Comparison of ENCODE assay signal across 10 cellular contexts in genomic region chr7:64618785-64619456, GRCh38. TPM values are rescaled to one million over a fixed set of nuclear protein-coding genes. Genes with fewer than 3 reads are reported as not detected.
DNase-seq lines count a peak whose midpoint lies in the region; ATAC-seq and TF ChIP-seq lines count a peak whose summit lies in the region.
"Had no signal": no experiment of that assay in that cellular context is flagged by ENCODE, and none has a peak within 500 bp of the region (broad histone marks: within the 10 kb centered on the region; RNA-seq: fewer than 3 reads in every experiment).

No MANE protein-coding gene starts in this region.

- DNase-seq in COLO829 (ENCODE audit: low spot score): peak; percentile 48
- DNase-seq in H4 (ENCODE audit: low spot score): peak; percentile 64
- peak; percentile 70 for DNase-seq in dedifferentiated amniotic fluid mesenchymal stem cell (ENCODE audit: extremely low spot score)
- DNase-seq in medulla oblongata (ENCODE audit: extremely low spot score): peak; percentile 75
- no peak for DNase-seq in NK-92 treated with Interleukin-12 subunit alpha and Interleukin-12 subunit beta, amount 100 ng/mL, for 24 hours (lab: John Stamatoyannopoulos, UW)
- DNase-seq: activated B cell treated with CpG ODN at 0.5 μM for 24 hours had no signal

- no peaks in the 10 kb centered on the region for H3K79me2 ChIP-seq in OCI-LY1 (ENCODE audit: insufficient read depth, low read length)

- H3K27me3 ChIP-seq in OCI-LY1 (ENCODE audit: insufficient read depth, low read length): no peaks in the 10 kb centered on the region

- H2AFZ ChIP-seq in OCI-LY1 (ENCODE audit: low read length): no peak overlapping the region

- no peak overlapping the region for H3K4me3 ChIP-seq in OCI-LY1 (ENCODE audit: low read depth, low read length, poor library complexity, severe bottlenecking)
- H3K4me3 ChIP-seq: skin epidermis had no signal

- H3K36me3 ChIP-seq in OCI-LY1 (ENCODE audit: insufficient read depth, low read length): no peaks in the 10 kb centered on the region

- no peak overlapping the region for H3K4me2 ChIP-seq in OCI-LY1 (ENCODE audit: low read length)

- H3F3A ChIP-seq in OCI-LY1 (ENCODE audit: insufficient read depth, low read length): no peaks in the 10 kb centered on the region

- peak; percentile 89 for TF ChIP-seq CTCF in OCI-LY1 (IDR thresholded peaks at IDR 0.05; ENCODE audit: low read length)

- peaks cover 13% of the 10 kb centered on the region for H3K9me3 ChIP-seq in OCI-LY1 (ENCODE audit: low read length)

- no peaks in the 10 kb centered on the region for H4K20me1 ChIP-seq in OCI-LY1 (ENCODE audit: insufficient read depth, low read length)

- H3K9me2 ChIP-seq in OCI-LY1 (ENCODE audit: low read depth, low read length): no peaks in the 10 kb centered on the region

- no peak overlapping the region for H3K9ac ChIP-seq in OCI-LY1 (ENCODE audit: low read length)

- no peak for ATAC-seq in GM21367 (IDR thresholded peaks at IDR 0.05; ENCODE audit: unreplicated experiment)
- ATAC-seq in HG03045 (IDR thresholded peaks at IDR 0.05; ENCODE audit: unreplicated experiment): no peak

- H3K27ac ChIP-seq in OCI-LY1 (ENCODE audit: low read depth, low read length, poor library complexity, severe bottlenecking): no peak overlapping the region
- H3K27ac ChIP-seq: skin epidermis had no signal

- H3K4me1 ChIP-seq in OCI-LY1 (ENCODE audit: insufficient read depth, low read length, severe bottlenecking): no peaks in the 10 kb centered on the region

RNA-seq across cellular contexts. Expression of gene ZNF107, which starts 47.0 kb away (rescaled TPM):
- total RNA-seq in H4 (2014; rRNA removed; shearing (Covaris generic)): 2.5 and 5.4 TPM in 2 replicates

RNA-seq across cellular contexts. Expression of gene ZNF680, which starts 56.0 kb away (rescaled TPM):
- 15.2 and 18.0 TPM in 2 replicates for total RNA-seq in H4 (2014; rRNA removed; shearing (Covaris generic))
